ENCODE assay signal across 1 cellular context in the genomic region with DNA sequence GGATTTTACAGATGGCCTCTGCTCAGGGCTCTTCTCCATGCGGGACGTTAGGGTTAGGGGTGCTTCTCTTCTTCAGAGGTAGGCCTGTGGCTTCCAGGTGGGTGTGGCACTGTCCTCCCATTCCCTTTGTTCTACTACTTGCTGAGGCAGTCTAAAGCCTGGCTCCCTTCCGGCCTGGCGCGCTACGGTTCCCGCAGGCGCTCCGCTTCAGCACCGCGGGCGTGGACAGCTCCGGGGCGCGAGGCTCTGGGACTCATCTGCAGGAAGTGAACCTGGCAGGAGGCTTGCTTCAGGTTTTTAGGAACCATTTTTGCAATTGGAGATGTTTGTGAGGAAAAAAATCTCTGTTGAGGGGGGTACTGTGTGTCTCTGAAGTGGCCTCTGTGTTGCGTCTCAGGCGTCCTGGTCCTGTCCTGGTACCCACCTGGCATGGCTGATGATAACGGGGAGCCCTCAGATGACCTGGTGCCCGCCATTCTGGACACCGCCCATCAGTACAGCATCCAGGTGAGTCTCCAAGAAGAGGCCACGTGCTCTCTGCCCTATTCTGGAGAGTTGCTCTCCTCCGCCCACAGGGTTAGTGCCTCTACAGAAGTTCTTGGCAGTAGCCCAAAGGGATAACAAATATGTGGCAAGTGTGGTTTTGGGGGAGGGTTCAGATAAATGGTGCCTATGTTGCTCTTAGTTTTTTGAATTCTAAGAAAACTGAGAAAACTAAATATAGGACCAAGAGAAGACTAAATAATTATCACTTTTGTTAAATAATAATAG.
TF ChIP-seq lines count a peak whose summit lies in the region.

No MANE protein-coding gene starts in this region.

TF ChIP-seq in K562, 482 proteins besides CTCF, POLR2A, EP300 and RAD21 (continued from another document and continues in another):
- TF ChIP-seq, protein P1, sequence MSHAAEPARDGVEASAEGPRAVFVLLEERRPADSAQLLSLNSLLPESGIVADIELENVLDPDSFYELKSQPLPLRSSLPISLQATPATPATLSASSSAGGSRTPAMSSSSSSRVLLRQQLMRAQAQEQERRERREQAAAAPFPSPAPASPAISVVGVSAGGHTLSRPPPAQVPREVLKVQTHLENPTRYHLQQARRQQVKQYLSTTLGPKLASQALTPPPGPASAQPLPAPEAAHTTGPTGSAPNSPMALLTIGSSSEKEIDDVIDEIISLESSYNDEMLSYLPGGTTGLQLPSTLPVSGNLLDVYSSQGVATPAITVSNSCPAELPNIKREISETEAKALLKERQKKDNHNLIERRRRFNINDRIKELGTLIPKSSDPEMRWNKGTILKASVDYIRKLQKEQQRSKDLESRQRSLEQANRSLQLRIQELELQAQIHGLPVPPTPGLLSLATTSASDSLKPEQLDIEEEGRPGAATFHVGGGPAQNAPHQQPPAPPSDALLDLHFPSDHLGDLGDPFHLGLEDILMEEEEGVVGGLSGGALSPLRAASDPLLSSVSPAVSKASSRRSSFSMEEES (CRISPR knock-in tag; IDR thresholded peaks at IDR 0.05), result no peak
- TF ChIP-seq CBX5 (IDR thresholded peaks at IDR 0.05; ENCODE audit: borderline replicate concordance, low read depth), result no peak
- TF ChIP-seq ZNF217 (CRISPR knock-in tag; IDR thresholded peaks at IDR 0.05), result peak; percentile 75; the same call in 1 of the 2 replicates
- TF ChIP-seq, protein P2, sequence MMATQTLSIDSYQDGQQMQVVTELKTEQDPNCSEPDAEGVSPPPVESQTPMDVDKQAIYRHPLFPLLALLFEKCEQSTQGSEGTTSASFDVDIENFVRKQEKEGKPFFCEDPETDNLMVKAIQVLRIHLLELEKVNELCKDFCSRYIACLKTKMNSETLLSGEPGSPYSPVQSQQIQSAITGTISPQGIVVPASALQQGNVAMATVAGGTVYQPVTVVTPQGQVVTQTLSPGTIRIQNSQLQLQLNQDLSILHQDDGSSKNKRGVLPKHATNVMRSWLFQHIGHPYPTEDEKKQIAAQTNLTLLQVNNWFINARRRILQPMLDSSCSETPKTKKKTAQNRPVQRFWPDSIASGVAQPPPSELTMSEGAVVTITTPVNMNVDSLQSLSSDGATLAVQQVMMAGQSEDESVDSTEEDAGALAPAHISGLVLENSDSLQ (IDR thresholded peaks at IDR 0.05), result no peak
- 0 out of 2 replicates have a peak, but pooled peaks have one; percentile 23 for TF ChIP-seq USF2 (CRISPR knock-in tag; IDR thresholded peaks at IDR 0.05)
- TF ChIP-seq, protein P3, sequence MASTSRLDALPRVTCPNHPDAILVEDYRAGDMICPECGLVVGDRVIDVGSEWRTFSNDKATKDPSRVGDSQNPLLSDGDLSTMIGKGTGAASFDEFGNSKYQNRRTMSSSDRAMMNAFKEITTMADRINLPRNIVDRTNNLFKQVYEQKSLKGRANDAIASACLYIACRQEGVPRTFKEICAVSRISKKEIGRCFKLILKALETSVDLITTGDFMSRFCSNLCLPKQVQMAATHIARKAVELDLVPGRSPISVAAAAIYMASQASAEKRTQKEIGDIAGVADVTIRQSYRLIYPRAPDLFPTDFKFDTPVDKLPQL (IDR thresholded peaks at IDR 0.05; ENCODE audit: extremely low read depth, insufficient read length), result no peak
- TF ChIP-seq MTA3 (IDR thresholded peaks at IDR 0.05; ENCODE audit: borderline replicate concordance), result no peak
- no peak for TF ChIP-seq ZNF274 (IDR thresholded peaks at IDR 0.05; ENCODE audit: borderline replicate concordance, low read depth, low read length)
- peak in 2 of 3 experiments; percentile 2 to 22 for TF ChIP-seq YY1 (IDR thresholded peaks at IDR 0.05; ENCODE audit: borderline replicate concordance in 1 of 3, control insufficient read depth in 1 of 3, extremely low read depth in 1 of 3, insufficient read depth in 3 of 3, insufficient read length in 1 of 3, insufficient replicate concordance in 2 of 3, low read depth in 1 of 3, low read length in 2 of 3)
- TF ChIP-seq NBN (IDR thresholded peaks at IDR 0.05; ENCODE audit: low read depth), result no peak
- TF ChIP-seq ZNF764 (CRISPR knock-in tag; IDR thresholded peaks at IDR 0.05; ENCODE audit: low read depth), result no peak
- TF ChIP-seq SIX5 (IDR thresholded peaks at IDR 0.05; ENCODE audit: borderline replicate concordance in 1 of 2, insufficient read depth in 1 of 2, low read depth in 1 of 2, low read length in 2 of 2), result no peak
- TF ChIP-seq ZNF354B (CRISPR knock-in tag; IDR thresholded peaks at IDR 0.05), result no peak
- TF ChIP-seq SP2 (IDR thresholded peaks at IDR 0.05; ENCODE audit: extremely low read depth, low read depth, low read length, poor library complexity, severe bottlenecking), result no peak
- TF ChIP-seq NR3C1 (CRISPR knock-in tag; IDR thresholded peaks at IDR 0.05), result peak; percentile 96
- TF ChIP-seq FOXA3 (CRISPR knock-in tag; conservative IDR thresholded peaks at IDR 0.05 in 1 of 2, IDR thresholded peaks at IDR 0.05 in 1 of 2), result 0 out of 4 replicates have a peak, but pooled peaks of 1 of the 2 experiments have one; percentile 39
- TF ChIP-seq ELF2 (CRISPR knock-in tag; IDR thresholded peaks at IDR 0.05), result no peak
- TF ChIP-seq FOXK2 (conservative IDR thresholded peaks at IDR 0.05 in 1 of 2, IDR thresholded peaks at IDR 0.05 in 1 of 2; ENCODE audit: low read depth in 2 of 2), result no peak
- TF ChIP-seq, protein P4, sequence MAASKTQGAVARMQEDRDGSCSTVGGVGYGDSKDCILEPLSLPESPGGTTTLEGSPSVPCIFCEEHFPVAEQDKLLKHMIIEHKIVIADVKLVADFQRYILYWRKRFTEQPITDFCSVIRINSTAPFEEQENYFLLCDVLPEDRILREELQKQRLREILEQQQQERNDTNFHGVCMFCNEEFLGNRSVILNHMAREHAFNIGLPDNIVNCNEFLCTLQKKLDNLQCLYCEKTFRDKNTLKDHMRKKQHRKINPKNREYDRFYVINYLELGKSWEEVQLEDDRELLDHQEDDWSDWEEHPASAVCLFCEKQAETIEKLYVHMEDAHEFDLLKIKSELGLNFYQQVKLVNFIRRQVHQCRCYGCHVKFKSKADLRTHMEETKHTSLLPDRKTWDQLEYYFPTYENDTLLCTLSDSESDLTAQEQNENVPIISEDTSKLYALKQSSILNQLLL (CRISPR knock-in tag; IDR thresholded peaks at IDR 0.05; ENCODE audit: borderline replicate concordance), result no peak
- TF ChIP-seq ZNF584 (CRISPR knock-in tag; IDR thresholded peaks at IDR 0.05; ENCODE audit: low read depth), result no peak
- TF ChIP-seq DDX20 (tag; IDR thresholded peaks at IDR 0.05; ENCODE audit: low read depth), result no peak
- TF ChIP-seq JUND (IDR thresholded peaks at IDR 0.05; ENCODE audit: borderline replicate concordance, low read depth, low read length), result no peak
- TF ChIP-seq JUND (tag; IDR thresholded peaks at IDR 0.05; ENCODE audit: borderline replicate concordance, low read depth, low read length), result no peak; the same call in 2 of the 3 replicates
- TF ChIP-seq NONO (IDR thresholded peaks at IDR 0.05; ENCODE audit: low read depth in 2 of 2, low read length in 1 of 2), result no peak
- no peak for TF ChIP-seq ZNF318 (IDR thresholded peaks at IDR 0.05; ENCODE audit: borderline replicate concordance in 1 of 2, low read depth in 1 of 2)
- no peak for TF ChIP-seq EWSR1 (IDR thresholded peaks at IDR 0.05; ENCODE audit: borderline replicate concordance, low read depth, partially characterized antibody)
- no peak for TF ChIP-seq ZNF239 (CRISPR knock-in tag; IDR thresholded peaks at IDR 0.05)
- TF ChIP-seq ZNF583 (CRISPR knock-in tag; IDR thresholded peaks at IDR 0.05), result no peak
- no peak for TF ChIP-seq TFAM (CRISPR knock-in tag; conservative IDR thresholded peaks at IDR 0.05)
- no peak for TF ChIP-seq LEF1 (IDR thresholded peaks at IDR 0.05)
- TF ChIP-seq NEUROD1 (IDR thresholded peaks at IDR 0.05; ENCODE audit: borderline replicate concordance, low read depth, low read length, partially characterized antibody), result no peak
- TF ChIP-seq PML (IDR thresholded peaks at IDR 0.05; ENCODE audit: low read length), result no peak
- no peak; the same call in 1 of the 2 replicates for TF ChIP-seq ZNF766 (CRISPR knock-in tag; conservative IDR thresholded peaks at IDR 0.05)
- TF ChIP-seq CXXC5 (CRISPR knock-in tag; IDR thresholded peaks at IDR 0.05), result peak; percentile 97
- no peak for TF ChIP-seq U2AF1 (optimal IDR thresholded peaks at IDR 0.05; ENCODE audit: low read depth, low read length)
- no peak for TF ChIP-seq THAP7 (CRISPR knock-in tag; IDR thresholded peaks at IDR 0.05)
- no peak for TF ChIP-seq MAFF (IDR thresholded peaks at IDR 0.05; ENCODE audit: low read length)
- no peak for TF ChIP-seq CEBPB (tag; IDR thresholded peaks at IDR 0.05)
- TF ChIP-seq, protein P5, sequence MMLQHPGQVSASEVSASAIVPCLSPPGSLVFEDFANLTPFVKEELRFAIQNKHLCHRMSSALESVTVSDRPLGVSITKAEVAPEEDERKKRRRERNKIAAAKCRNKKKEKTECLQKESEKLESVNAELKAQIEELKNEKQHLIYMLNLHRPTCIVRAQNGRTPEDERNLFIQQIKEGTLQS (IDR thresholded peaks at IDR 0.05), result no peak
- TF ChIP-seq, protein P5 (CRISPR knock-in tag; conservative IDR thresholded peaks at IDR 0.05), result no peak; the same call in 1 of the 2 replicates
- TF ChIP-seq ETV1 (tag; conservative IDR thresholded peaks at IDR 0.05; ENCODE audit: low read depth), result peak; percentile 91
- no peak for TF ChIP-seq ASH1L (IDR thresholded peaks at IDR 0.05; ENCODE audit: borderline replicate concordance, low read depth, partially characterized antibody)
- no peak for TF ChIP-seq KAT2B (IDR thresholded peaks at IDR 0.05; ENCODE audit: low read depth, low read length)
